ENCODE assay signal across 9 cellular contexts in the genomic region with DNA sequence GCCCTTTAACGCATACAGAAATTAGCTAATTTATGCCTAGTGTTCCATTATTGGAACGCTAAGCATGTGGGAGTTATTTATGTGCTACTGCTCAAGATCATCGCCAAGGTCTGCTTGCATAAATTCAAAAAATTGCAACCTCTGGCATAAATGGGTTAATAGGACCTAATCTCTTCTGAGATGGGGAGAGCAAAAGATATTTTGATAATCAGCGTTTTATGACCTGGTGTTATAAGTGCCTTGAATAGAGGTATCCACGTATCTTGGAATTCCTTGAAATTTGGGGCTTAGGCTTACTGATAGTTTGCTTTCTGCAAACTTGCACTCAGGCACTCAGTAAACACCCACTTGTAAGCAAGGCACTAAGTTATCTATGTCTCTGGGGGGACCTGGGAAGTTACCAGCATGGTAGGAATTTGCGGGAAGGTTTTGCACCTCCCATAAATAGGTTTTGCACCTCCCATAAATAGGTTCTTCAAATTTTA. TPM values are rescaled to one million over a fixed set of nuclear protein-coding genes. Genes with fewer than 3 reads are reported as not detected.
DNase-seq lines count a peak whose midpoint lies in the region; ATAC-seq and TF ChIP-seq lines count a peak whose summit lies in the region.
"Had no signal": no experiment of that assay in that cellular context is flagged by ENCODE, and none has a peak within 500 bp of the region (broad histone marks: within the 10 kb centered on the region; RNA-seq: fewer than 3 reads in every experiment).

No MANE protein-coding gene starts in this region.

- peak overlapping the region; percentile 27 for H3K27ac Mint-ChIP-seq in CD8-positive, alpha-beta T cell
- no peak overlapping the region for H3K27ac Mint-ChIP-seq in neural crest cell (ENCODE audit: unreplicated experiment)

- TF ChIP-seq CTCF in CD8-positive, alpha-beta T cell (IDR thresholded peaks at IDR 0.05), result no peak
- TF ChIP-seq CTCF in MM.1S (IDR thresholded peaks at IDR 0.05; ENCODE audit: low read length), result no peak
- no peak for TF ChIP-seq CTCF in neural crest cell (conservative IDR thresholded peaks at IDR 0.05)
- TF ChIP-seq CTCF in mucosa of descending colon (IDR thresholded peaks at IDR 0.05), result no peak

- H3K9me3 ChIP-seq in CD8-positive, alpha-beta T cell (ENCODE audit: low read length), result no peaks in the 10 kb centered on the region
- H3K9me3 ChIP-seq in MM.1S (replicated peaks; ENCODE audit: insufficient read depth, low read length) (no peaks in the 10 kb centered on the region), duodenal mucosa (ENCODE audit: control insufficient read depth in 1 of 2, low read length in 2 of 2) (no peaks in the 10 kb centered on the region), mucosa of descending colon (peaks cover 2% of the 10 kb centered on the region)

- peaks cover 22% of the 10 kb centered on the region for H4K20me1 ChIP-seq in MM.1S (ENCODE audit: insufficient read depth, low read length)

- peaks cover 20% of the 10 kb centered on the region for H3K36me3 ChIP-seq in CD8-positive, alpha-beta T cell (ENCODE audit: insufficient read depth, low read length)
- H3K36me3 ChIP-seq in MM.1S (replicated peaks; ENCODE audit: insufficient read depth, low read length) (peaks cover 8% of the 10 kb centered on the region), duodenal mucosa (ENCODE audit: control insufficient read depth in 1 of 2, insufficient read depth in 2 of 2, low read length in 2 of 2) (peaks cover 16 to 21% of the 10 kb centered on the region in 2 donors), mucosa of descending colon (ENCODE audit: low read depth) (no peaks in the 10 kb centered on the region)

- no peak overlapping the region for H3K27ac ChIP-seq in CD8-positive, alpha-beta T cell (ENCODE audit: low read depth, low read length)
- H3K27ac ChIP-seq in MM.1S (ENCODE audit: low read length) (peak overlapping the region; percentile 94), duodenal mucosa (ENCODE audit: low read depth, low read length) (no peak overlapping the region)

- DNase-seq in CD8-positive, alpha-beta T cell, result no peak
- DNase-seq in MM.1S (peak; percentile 30), neural crest cell (ENCODE audit: low read depth, low spot score) (no peak), SKM-1 treated with dmso at 0.1 percent for 144 hours (lab: John Stamatoyannopoulos, UW; ENCODE audit: unreplicated experiment) (no peak), mucosa of descending colon (no peak), CD1c-positive myeloid dendritic cell (ENCODE audit: extremely low spot score) (no peak)
- DNase-seq: posterior cingulate gyrus had no signal

- peaks cover 42% of the 10 kb centered on the region for H3K4me1 ChIP-seq in CD8-positive, alpha-beta T cell (ENCODE audit: insufficient read depth, low read length)
- H3K4me1 ChIP-seq in MM.1S (ENCODE audit: low read length), result peaks cover 41% of the 10 kb centered on the region
- H3K4me1 ChIP-seq in duodenal mucosa (ENCODE audit: control insufficient read depth in 1 of 2, insufficient read depth in 2 of 2, low read length in 2 of 2), result peaks cover 25 to 31% of the 10 kb centered on the region in 2 donors
- peaks cover 18% of the 10 kb centered on the region for H3K4me1 ChIP-seq in mucosa of descending colon (ENCODE audit: low read depth)

- POLR2A ChIA-PET in CD8-positive, alpha-beta T cell (lab: Charles Lee), result interaction anchor here (1.2 to 1.3 kb wide), 2 partner anchors 90 to 98 kb away, joined by 3 read pairs; no protein-coding TSS in a partner anchor

- H3K36me3 Mint-ChIP-seq in CD8-positive, alpha-beta T cell, result peaks cover 33% of the 10 kb centered on the region
- peaks cover 14% of the 10 kb centered on the region for H3K36me3 Mint-ChIP-seq in neural crest cell (ENCODE audit: low read depth)

- intact Hi-C loops in CD8-positive, alpha-beta T cell (cut with DNase I, micrococcal nuclease), result loop anchor here (5.0 kb wide), 4 partner anchors 55 to 1055 kb away; partner anchors contain the start of genes C5orf22 (in 1 of the 2), DROSHA (in 1 of the 2), GOLPH3 (in 1 of the 2) and TARS1 (in 1 of the 2)
- intact Hi-C loops in mucosa of descending colon (cut with DNase I, micrococcal nuclease), result no loop called here

- H3K4me3 ChIP-seq in CD8-positive, alpha-beta T cell (ENCODE audit: low read depth, low read length), result peak overlapping the region; percentile 16
- H3K4me3 ChIP-seq in MM.1S (ENCODE audit: low read length) (peak overlapping the region; percentile 92), duodenal mucosa (ENCODE audit: low read depth in 1 of 2, low read length in 2 of 2) (peak overlapping the region; percentile 94 to 95), mucosa of descending colon (no peak overlapping the region)

- no peaks in the 10 kb centered on the region for H3K9me2 ChIP-seq in MM.1S (replicated peaks; ENCODE audit: insufficient read depth, low read length)

- peaks cover 88% of the 10 kb centered on the region for H3F3A ChIP-seq in MM.1S (ENCODE audit: insufficient read depth, low read length)

- H2AFZ ChIP-seq in MM.1S (ENCODE audit: low read length), result no peak overlapping the region

- CTCF ChIA-PET in CD8-positive, alpha-beta T cell (lab: Charles Lee), result interaction anchor here (0.6 to 1.6 kb wide), 4 partner anchors 53 to 665 kb away, joined by 3 to 16 read pairs (median 3); no protein-coding TSS in a partner anchor

- ATAC-seq in CD8-positive, alpha-beta T cell, result no peak
- ATAC-seq in mucosa of descending colon (no peak), HG03432 (IDR thresholded peaks at IDR 0.05; ENCODE audit: unreplicated experiment) (no peak)

- no peaks in the 10 kb centered on the region for H3K9me3 Mint-ChIP-seq in CD8-positive, alpha-beta T cell
- H3K9me3 Mint-ChIP-seq in neural crest cell, result no peaks in the 10 kb centered on the region

- H3K4me1 Mint-ChIP-seq in CD8-positive, alpha-beta T cell (ENCODE audit: low read depth), result peaks cover 62% of the 10 kb centered on the region
- peaks cover 42% of the 10 kb centered on the region for H3K4me1 Mint-ChIP-seq in neural crest cell

- peak overlapping the region; percentile 100 for H3K9ac ChIP-seq in MM.1S (ENCODE audit: low read length)
- peak overlapping the region in 1 of 2 donors; percentile 90 for H3K9ac ChIP-seq in duodenal mucosa (ENCODE audit: low read depth in 1 of 2, low read length in 2 of 2)

- H3K27me3 ChIP-seq in CD8-positive, alpha-beta T cell (ENCODE audit: insufficient read depth, low read length), result no peaks in the 10 kb centered on the region
- H3K27me3 ChIP-seq in MM.1S (replicated peaks; ENCODE audit: insufficient read depth, low read length) (no peaks in the 10 kb centered on the region), duodenal mucosa (ENCODE audit: control insufficient read depth in 1 of 2, insufficient read depth in 2 of 2, low read length in 2 of 2) (no peaks in the 10 kb centered on the region)

- H3K4me3 Mint-ChIP-seq in CD8-positive, alpha-beta T cell, result peak overlapping the region; percentile 96
- H3K4me3 Mint-ChIP-seq in neural crest cell, result peak overlapping the region; percentile 97

- no peaks in the 10 kb centered on the region for H3K27me3 Mint-ChIP-seq in CD8-positive, alpha-beta T cell (ENCODE audit: low read depth)
- H3K27me3 Mint-ChIP-seq in neural crest cell (ENCODE audit: low read depth), result no peaks in the 10 kb centered on the region

- peaks cover 77% of the 10 kb centered on the region for H3K79me2 ChIP-seq in MM.1S (ENCODE audit: low read length)

- peak overlapping the region; percentile 59 for H3K4me2 ChIP-seq in MM.1S (ENCODE audit: low read depth, low read length)

RNA-seq across cellular contexts. Expression of gene SUB1, which starts 1.8 kb away (rescaled TPM):
- 100 to 1,000 TPM; 361 to 370 TPM for total RNA-seq in CD8-positive, alpha-beta T cell
- 259 and 260 TPM in 2 replicates for total RNA-seq in neural crest cell
- total RNA-seq in mucosa of descending colon, result 100 to 1,000 TPM; 134 to 174 (median 156) TPM

Comparison
In these comparisons a context has a peak if more than half of its experiments do, and no peak if none do; other contexts are left out.
1. intact Hi-C loops: an anchor here in CD8-positive, alpha-beta T cell (5.0 kb wide); none called in mucosa of descending colon.